ENCODE assay signal across 15 cellular contexts in the genomic region with DNA sequence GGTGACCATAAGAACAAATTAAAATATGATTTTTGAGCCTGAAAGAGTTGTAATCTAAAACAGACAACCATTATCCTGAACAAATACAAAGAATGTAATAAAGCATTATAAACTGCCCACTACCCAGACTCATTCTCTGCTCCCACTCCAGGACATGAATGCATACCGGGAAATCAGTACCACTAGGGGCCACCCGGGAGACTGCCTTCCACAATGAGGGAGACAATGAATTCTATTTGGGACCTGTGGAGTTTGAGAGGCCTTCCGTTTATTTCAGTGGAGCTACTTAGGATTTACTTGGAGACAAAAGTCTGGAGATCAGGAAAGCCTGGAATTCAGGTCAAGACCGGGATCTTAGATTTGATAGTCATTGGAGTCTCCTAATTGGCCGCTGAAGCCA. TPM values are rescaled to one million over a fixed set of nuclear protein-coding genes. Genes with fewer than 3 reads are reported as not detected.
DNase-seq lines count a peak whose midpoint lies in the region; ATAC-seq, FAIRE-seq and TF ChIP-seq lines count a peak whose summit lies in the region.
"Had no signal": no experiment of that assay in that cellular context is flagged by ENCODE, and none has a peak within 500 bp of the region (broad histone marks: within the 10 kb centered on the region; RNA-seq: fewer than 3 reads in every experiment).

No MANE protein-coding gene starts in this region.

- H3K9ac ChIP-seq in IMR-90 (ENCODE audit: low read depth, low read length): no peak overlapping the region

- H3K4me3 ChIP-seq in IMR-90 (ENCODE audit: insufficient read depth, low read depth, low read length): no peak overlapping the region
- no peak overlapping the region for H3K4me3 ChIP-seq in epithelial cell of esophagus (ENCODE audit: low read length)
- H3K4me3 ChIP-seq: SK-N-MC, testis had no signal

- intact Hi-C loops in IMR-90 (cut with micrococcal nuclease): no loop called here

- FAIRE-seq in H54 (lab: Jason Lieb, UNC): no peak
- FAIRE-seq: HTR-8/SVneo, small intestine had no signal

- H4K5ac ChIP-seq in IMR-90 (ENCODE audit: low read depth, low read length): no peak overlapping the region

- no peaks in the 10 kb centered on the region for H3K36me3 ChIP-seq in IMR-90 (ENCODE audit: control insufficient read depth, insufficient read depth, low read length)

- peak; percentile 11 for DNase-seq in IMR-90
- DNase-seq in epithelial cell of esophagus (ENCODE audit: low read depth): no peak
- DNase-seq in myocyte (ENCODE audit: low read depth): peak; percentile 39
- no peak for DNase-seq in activated CD4-positive, CD25-positive, alpha-beta regulatory T cell treated with anti-CD3 and anti-CD28 coated beads, Interleukin-2, amount 50 U/mL, for 72 hours
- DNase-seq in GM10266 (ENCODE audit: extremely low spot score): no peak
- no peak for DNase-seq in H54 (ENCODE audit: insufficient read length, low spot score)
- DNase-seq in A172 (ENCODE audit: low spot score): no peak
- DNase-seq: activated CD4-positive, CD25-positive, alpha-beta regulatory T cell; GOT3; natural killer cell; small intestine; testis had no signal

- no peak for TF ChIP-seq RAD21 in IMR-90 (IDR thresholded peaks at IDR 0.05; ENCODE audit: low read length)

- dilution Hi-C loops in IMR-90 (cut with HindIII; ENCODE audit: low sequenced_read_pairs, unreplicated experiment): no loop called here

- BruUV-seq in IMR-90 (replicated peaks; lab: Mats Ljungman, UMichigan): no TSS peak

- POLR2A ChIA-PET in IMR-90 (lab: Charles Lee; ENCODE audit: unreplicated experiment): no interaction called here

- H3K27ac ChIP-seq in C4-2B (no peak overlapping the region), IMR-90 (ENCODE audit: insufficient read depth, low read length) (no peak overlapping the region)
- H3K27ac ChIP-seq: SK-N-MC, testis had no signal

- H2AK5ac ChIP-seq in IMR-90 (ENCODE audit: low read depth, low read length): no peak overlapping the region

- H3K56ac ChIP-seq in IMR-90 (ENCODE audit: extremely low read depth, insufficient read depth, low read length): no peak overlapping the region

- CTCF ChIA-PET in IMR-90 (lab: Yijun Ruan, JAX): no interaction called here

- H3K4ac ChIP-seq in IMR-90 (ENCODE audit: low read depth, low read length): no peak overlapping the region

- peaks cover 2% of the 10 kb centered on the region for H3K27me3 ChIP-seq in IMR-90 (ENCODE audit: control insufficient read depth, insufficient read depth, low read length)
- H3K27me3 ChIP-seq: testis had no signal

- H2BK120ac ChIP-seq in IMR-90 (ENCODE audit: low read depth, low read length): no peak overlapping the region

- H4K20me1 ChIP-seq in IMR-90 (ENCODE audit: insufficient read depth, low read length): no peaks in the 10 kb centered on the region

- no peak overlapping the region for H3K23ac ChIP-seq in IMR-90 (ENCODE audit: low read depth, low read length)

- H3K79me1 ChIP-seq in IMR-90 (ENCODE audit: low read depth in 1 of 2, low read length in 2 of 2): no peaks in the 10 kb centered on the region

- no peak overlapping the region for H3K14ac ChIP-seq in IMR-90 (replicated peaks; ENCODE audit: low read depth, low read length)

- TF ChIP-seq POLR2A in IMR-90 (IDR thresholded peaks at IDR 0.05; ENCODE audit: low read depth, low read length) (no peak), H54 (IDR thresholded peaks at IDR 0.05; ENCODE audit: low read depth, low read length) (no peak)

- H3K9me1 ChIP-seq in IMR-90 (ENCODE audit: insufficient read depth, low read length): no peaks in the 10 kb centered on the region

- no peak overlapping the region for H4K8ac ChIP-seq in IMR-90 (ENCODE audit: low read depth in 2 of 2, low read length in 2 of 2)

- H2BK20ac ChIP-seq in IMR-90 (ENCODE audit: low read depth, low read length): no peak overlapping the region

- no peak overlapping the region for H4K91ac ChIP-seq in IMR-90 (ENCODE audit: insufficient read depth, low read depth, low read length)

- no peak overlapping the region for H2BK5ac ChIP-seq in IMR-90 (ENCODE audit: low read depth, low read length, poor library complexity, severe bottlenecking)

- in situ Hi-C loops in IMR-90 (cut with MboI; ENCODE audit: low sequenced_read_pairs): no loop called here

- peak; percentile 40; the same call in 1 of the 2 replicates for ATAC-seq in IMR-90 (ENCODE audit: low read depth)
- ATAC-seq: natural killer cell had no signal

- H3K4me1 ChIP-seq in IMR-90 (ENCODE audit: control insufficient read depth, insufficient read depth, low read length): no peaks in the 10 kb centered on the region; the same call in 1 of the 2 replicates
- H3K4me1 ChIP-seq: testis had no signal

- TF ChIP-seq CTCF in C4-2B (conservative IDR thresholded peaks at IDR 0.05) (0 out of 2 replicates have a peak, but pooled peaks have one; percentile 5), IMR-90 (conservative IDR thresholded peaks at IDR 0.05; ENCODE audit: low read depth, low read length) (no peak; the same call in 1 of the 2 replicates), epithelial cell of esophagus (IDR thresholded peaks at IDR 0.05; ENCODE audit: insufficient read depth, low read depth, low read length, missing control alignments) (peak; percentile 48), GM10266 (IDR thresholded peaks at IDR 0.05; ENCODE audit: control insufficient read depth, insufficient read depth, low read depth, missing control alignments) (no peak)

- no peak overlapping the region for H2BK15ac ChIP-seq in IMR-90 (ENCODE audit: low read depth, low read length)

- no peak overlapping the region for H3K4me2 ChIP-seq in IMR-90 (ENCODE audit: low read depth, low read length)

- no peak overlapping the region for H3K18ac ChIP-seq in IMR-90 (ENCODE audit: low read depth, low read length)

- H2AFZ ChIP-seq in IMR-90 (replicated peaks; ENCODE audit: low read length, poor library complexity): no peak overlapping the region

- 83% methylated on average over 2 of the region's 5 CpGs; no CpG with 5 or more reads in 1 of the 2 experiments for WGBS in IMR-90 (ENCODE audit: extremely low coverage in 2 of 2, insufficient read length in 1 of 2), 2 experiments

- no peaks in the 10 kb centered on the region for H3K9me3 ChIP-seq in IMR-90 (ENCODE audit: control insufficient read depth, insufficient read depth, low read length)
- H3K9me3 ChIP-seq: testis had no signal

- no peak overlapping the region for H2AK9ac ChIP-seq in IMR-90 (replicated peaks; ENCODE audit: low read depth, low read length, poor library complexity)

TF ChIP-seq in IMR-90, 13 proteins besides CTCF, POLR2A, EP300 and RAD21:
- TF ChIP-seq CHD1 (IDR thresholded peaks at IDR 0.05; ENCODE audit: low read depth, low read length) (no peak), MAFK (IDR thresholded peaks at IDR 0.05; ENCODE audit: low read depth, low read length) (no peak), BHLHE40 (IDR thresholded peaks at IDR 0.05; ENCODE audit: low read depth, low read length) (no peak), SMC3 (IDR thresholded peaks at IDR 0.05; ENCODE audit: low read depth, low read length) (no peak), RCOR1 (IDR thresholded peaks at IDR 0.05; ENCODE audit: insufficient replicate concordance, low read length) (no peak), CEBPB (IDR thresholded peaks at IDR 0.05; ENCODE audit: low read depth, low read length) (no peak), NFE2L2 (IDR thresholded peaks at IDR 0.05; ENCODE audit: low read depth, low read length) (no peak), FOS (IDR thresholded peaks at IDR 0.05; ENCODE audit: low read depth, low read length) (no peak), RFX5 (IDR thresholded peaks at IDR 0.05; ENCODE audit: low read depth, low read length) (no peak), MXI1 (IDR thresholded peaks at IDR 0.05; ENCODE audit: borderline replicate concordance, low read depth, low read length) (no peak), MAZ (IDR thresholded peaks at IDR 0.05; ENCODE audit: borderline replicate concordance, low read depth, low read length) (no peak)
- TF ChIP-seq, protein P1, sequence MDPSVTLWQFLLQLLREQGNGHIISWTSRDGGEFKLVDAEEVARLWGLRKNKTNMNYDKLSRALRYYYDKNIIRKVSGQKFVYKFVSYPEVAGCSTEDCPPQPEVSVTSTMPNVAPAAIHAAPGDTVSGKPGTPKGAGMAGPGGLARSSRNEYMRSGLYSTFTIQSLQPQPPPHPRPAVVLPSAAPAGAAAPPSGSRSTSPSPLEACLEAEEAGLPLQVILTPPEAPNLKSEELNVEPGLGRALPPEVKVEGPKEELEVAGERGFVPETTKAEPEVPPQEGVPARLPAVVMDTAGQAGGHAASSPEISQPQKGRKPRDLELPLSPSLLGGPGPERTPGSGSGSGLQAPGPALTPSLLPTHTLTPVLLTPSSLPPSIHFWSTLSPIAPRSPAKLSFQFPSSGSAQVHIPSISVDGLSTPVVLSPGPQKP (IDR thresholded peaks at IDR 0.05; ENCODE audit: borderline replicate concordance, low read depth, low read length): no peak
- TF ChIP-seq, protein P2, sequence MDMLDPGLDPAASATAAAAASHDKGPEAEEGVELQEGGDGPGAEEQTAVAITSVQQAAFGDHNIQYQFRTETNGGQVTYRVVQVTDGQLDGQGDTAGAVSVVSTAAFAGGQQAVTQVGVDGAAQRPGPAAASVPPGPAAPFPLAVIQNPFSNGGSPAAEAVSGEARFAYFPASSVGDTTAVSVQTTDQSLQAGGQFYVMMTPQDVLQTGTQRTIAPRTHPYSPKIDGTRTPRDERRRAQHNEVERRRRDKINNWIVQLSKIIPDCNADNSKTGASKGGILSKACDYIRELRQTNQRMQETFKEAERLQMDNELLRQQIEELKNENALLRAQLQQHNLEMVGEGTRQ (IDR thresholded peaks at IDR 0.05; ENCODE audit: low read depth, low read length): no peak

RNA-seq across cellular contexts. Expression of a gene that starts 50.0 kb away (rescaled TPM):
- total RNA-seq in IMR-90 (2012; rRNA removed): 31.2 and 33.6 TPM in 2 replicates
- polyA plus RNA-seq in IMR-90 (2012; rRNA removed): 9.6 and 11.9 TPM in 2 replicates
- polyA plus RNA-seq in IMR-90 (2012; cell fraction: cytosol; rRNA removed): 4.2 and 5.0 TPM in 2 replicates
- 10.8 and 32.4 TPM in 2 replicates for polyA plus RNA-seq in IMR-90 (2012; cell fraction: nucleus; rRNA removed; ENCODE audit: low replicate concordance)
- total RNA-seq in myocyte: 35.2 and 43.7 TPM in 2 replicates
- 15.3 TPM for polyA plus RNA-seq in myocyte (2012)
- total RNA-seq in A172 (2014; rRNA removed; shearing (Covaris generic)): 45.5 and 54.8 TPM in 2 replicates

Comparison
In these comparisons a context has a peak if more than half of its experiments do, and no peak if none do; other contexts are left out.
1. CTCF ChIP-seq: peak in C4-2B (single experiment) and epithelial cell of esophagus (single experiment); none in IMR-90 (single experiment) and GM10266 (single experiment).
2. DNase-seq: peak in IMR-90 (single experiment) and myocyte (single experiment); none in epithelial cell of esophagus (single experiment), activated CD4-positive, CD25-positive, alpha-beta regulatory T cell treated with anti-CD3 and anti-CD28 coated beads, Interleukin-2, amount 50 U/mL, for 72 hours (single experiment), GM10266 (single experiment), H54 (single experiment) and A172 (single experiment).